In genomic region chr6:112058673-112059072, GRCh38 we compare ENCODE assay signal across 35 cellular contexts. TPM values are rescaled to one million over a fixed set of nuclear protein-coding genes. Genes with fewer than 3 reads are reported as not detected.
"Had no signal": no experiment of that assay in that cellular context is flagged by ENCODE, and none has a peak within 500 bp of the region (broad histone marks: within the 10 kb centered on the region; RNA-seq: fewer than 3 reads in every experiment).

No MANE protein-coding gene starts in this region.

- DNase-seq: activated CD4-positive, alpha-beta memory T cell treated with anti-CD3 and anti-CD28 coated beads for 36 hours; activated CD4-positive, alpha-beta T cell treated with anti-CD3 and anti-CD28 coated beads for 1 hour; activated CD4-positive, alpha-beta T cell treated with anti-CD3 and anti-CD28 coated beads for 4 hours; activated CD4-positive, alpha-beta T cell treated with anti-CD3 and anti-CD28 coated beads, Interleukin-2, amount 50 U/mL, for 1 hour; activated CD8-positive, alpha-beta memory T cell treated with anti-CD3 and anti-CD28 coated beads, Interleukin-2, amount 10 ng/mL, durations not matched to agents 7 days and 5 days; activated CD8-positive, alpha-beta memory T cell treated with anti-CD3 and anti-CD28 coated beads, Interleukin-2, amount 50 U/mL, for 4 hours; activated CD8-positive, alpha-beta T cell treated with anti-CD3 and anti-CD28 coated beads, Interleukin-2, amount 10 ng/mL, durations not matched to agents 7 days and 5 days; activated effector memory CD4-positive, alpha-beta T cell treated with anti-CD3 and anti-CD28 coated beads, Interleukin-2, amount 50 U/mL, for 16 hours; activated naive CD4-positive, alpha-beta T cell treated with anti-CD3 and anti-CD28 coated beads for 36 hours; activated naive CD8-positive, alpha-beta T cell treated with anti-CD3 and anti-CD28 coated beads for 36 hours; activated naive CD8-positive, alpha-beta T cell treated with anti-CD3 and anti-CD28 coated beads, Interleukin-2, amount 50 U/mL, for 24 hours; activated T-cell treated with anti-CD3 and anti-CD28 coated beads, Interleukin-2, amount 50 U/mL, for 1 hour; activated T-cell treated with anti-CD3 and anti-CD28 coated beads, Interleukin-2, amount 50 U/mL, for 48 hours; adrenal gland; amygdala; aorta; central memory CD4-positive, alpha-beta T cell; cerebellar nuclear complex; colonic mucosa; effector CD4-positive, alpha-beta T cell; effector memory CD8-positive, alpha-beta T cell; erythroblast; foreskin keratinocyte; gastrocnemius medialis; glutamatergic neuron; heart left ventricle; T-helper 2 cell had no signal

- H3K27ac ChIP-seq: adrenal gland, breast epithelium, cardiac muscle cell, colonic mucosa, esophagus muscularis mucosa, foreskin keratinocyte, gastrocnemius medialis, heart left ventricle, VCaP had no signal

- H3K27me3 ChIP-seq: adrenal gland, breast epithelium, cardiac muscle cell, colonic mucosa, esophagus muscularis mucosa, gastrocnemius medialis, heart left ventricle had no signal

- H3K9me3 ChIP-seq: adrenal gland, breast epithelium, colonic mucosa, esophagus muscularis mucosa, gastrocnemius medialis, heart left ventricle had no signal

- ATAC-seq: activated CD8-positive, alpha-beta memory T cell treated with anti-CD3 and anti-CD28 coated beads, Interleukin-2, amount 10 ng/mL, durations not matched to agents 7 days and 5 days; activated CD8-positive, alpha-beta T cell treated with anti-CD3 and anti-CD28 coated beads, Interleukin-2, amount 10 ng/mL, durations not matched to agents 7 days and 5 days; activated naive CD8-positive, alpha-beta T cell treated with anti-CD3 and anti-CD28 coated beads, Interleukin-2, amount 50 U/mL, for 24 hours; effector memory CD8-positive, alpha-beta T cell; foreskin keratinocyte; gastrocnemius medialis; WTC11 had no signal

- H3K4me3 ChIP-seq: adrenal gland, breast epithelium, cardiac muscle cell, colonic mucosa, esophagus muscularis mucosa, gastrocnemius medialis, heart left ventricle had no signal

- H3K36me3 ChIP-seq: adrenal gland, breast epithelium, cardiac muscle cell, colonic mucosa, esophagus muscularis mucosa, gastrocnemius medialis, heart left ventricle had no signal

- H3K4me1 ChIP-seq: adrenal gland, breast epithelium, colonic mucosa, foreskin keratinocyte, gastrocnemius medialis, heart left ventricle had no signal

RNA-seq across cellular contexts. Expression of gene CCN6, which starts 4.8 kb away (rescaled TPM):
- total RNA-seq: activated CD8-positive, alpha-beta memory T cell treated with anti-CD3 and anti-CD28 coated beads for 36 hours; activated CD8-positive, alpha-beta memory T cell treated with anti-CD3 and anti-CD28 coated beads, Interleukin-2, amount 10 ng/mL, durations not matched to agents 7 days and 5 days; activated CD8-positive, alpha-beta T cell treated with anti-CD3 and anti-CD28 coated beads, Interleukin-2, amount 10 ng/mL, durations not matched to agents 7 days and 5 days; activated T-helper 1 cell treated with anti-CD3 and anti-CD28 coated beads, Interleukin-12 subunit alpha, Interleukin-12 subunit beta, Interleukin-2, Interleukin-4 antibody, amounts not matched to agents 30 ng/mL and 10 ng/mL and 1 ng/mL, durations not matched to agents 14 hours and 24 hours and 36 hours; adrenal gland; aorta; breast epithelium; cardiac muscle cell; colonic mucosa; esophagus muscularis mucosa; gastrocnemius medialis; heart left ventricle; T-helper 1 cell treated with Interleukin-12 subunit alpha and Interleukin-12 subunit beta and Interleukin-4 antibody, amounts not matched to agents 30 ng/mL and 1 ng/mL, for 36 hours; WTC11 had no signal
- polyA plus RNA-seq: adrenal gland, aorta, heart left ventricle had no signal
